ENCODE assay signal across 11 cellular contexts in genomic region chr4:75698963-75699228, GRCh38. TPM values are rescaled to one million over a fixed set of nuclear protein-coding genes. Genes with fewer than 3 reads are reported as not detected.
A peak's percentile ranks its signal among the peaks of the same experiment; 100 is the strongest.
DNase-seq lines count a peak whose midpoint lies in the region; ATAC-seq and TF ChIP-seq lines count a peak whose summit lies in the region.
"Had no signal": no experiment of that assay in that cellular context is flagged by ENCODE, and none has a peak within 500 bp of the region (broad histone marks: within the 10 kb centered on the region; RNA-seq: fewer than 3 reads in every experiment).

No MANE protein-coding gene starts in this region.

- DNase-seq in lower lobe of right lung: no peak
- DNase-seq in NCI-H2227 treated with DMSO at 0.1 percent for 48 hours (lab: John Stamatoyannopoulos, UW): no peak
- DNase-seq in left colon: no peak
- DNase-seq in smooth muscle cell (lab: John Stamatoyannopoulos, UW; ENCODE audit: unreplicated experiment): no peak
- DNase-seq in osteoblast (ENCODE audit: insufficient read length, low spot score, missing footprints): no peak
- DNase-seq: posterior cingulate gyrus; stimulated activated naive CD4-positive, alpha-beta T cell treated with Interleukin-2 at 50 U/mL for 16 hours had no signal

- H3K4me1 ChIP-seq in lower lobe of right lung (no peaks in the 10 kb centered on the region), smooth muscle cell (ENCODE audit: low read depth) (no peaks in the 10 kb centered on the region), osteoblast (ENCODE audit: insufficient read depth, low read length) (no peaks in the 10 kb centered on the region)

- 71% methylated on average over 2 of the region's 2 CpGs for WGBS in smooth muscle cell (ENCODE audit: low lambda C conversion rate)

- H4K20me1 ChIP-seq in smooth muscle cell (ENCODE audit: low read depth) (no peaks in the 10 kb centered on the region), osteoblast (ENCODE audit: insufficient read depth, low read length) (no peaks in the 10 kb centered on the region)

- H3K9ac ChIP-seq in smooth muscle cell (ENCODE audit: low read depth): no peak overlapping the region
- H3K9ac ChIP-seq: KMS-11 had no signal

- H3K9me3 ChIP-seq in lower lobe of right lung: no peaks in the 10 kb centered on the region
- no peaks in the 10 kb centered on the region for H3K9me3 ChIP-seq in smooth muscle cell (replicated peaks; ENCODE audit: low read depth)
- H3K9me3 ChIP-seq in osteoblast (ENCODE audit: low read depth, low read length): no peaks in the 10 kb centered on the region

- H3K27ac ChIP-seq in lower lobe of right lung (peak overlapping the region; percentile 59), smooth muscle cell (ENCODE audit: low read depth) (no peak overlapping the region), osteoblast (ENCODE audit: low read depth, low read length) (no peak overlapping the region)
- H3K27ac ChIP-seq: KMS-11 had no signal

- TF ChIP-seq CTCF in lower lobe of right lung (IDR thresholded peaks at IDR 0.05): no peak
- TF ChIP-seq CTCF in smooth muscle cell (IDR thresholded peaks at IDR 0.05; ENCODE audit: borderline replicate concordance, insufficient read depth, poor library complexity, severe bottlenecking): no peak
- no peak for TF ChIP-seq CTCF in osteoblast (IDR thresholded peaks at IDR 0.05; ENCODE audit: extremely low read depth, low read depth, low read length)

- intact Hi-C loops in lower lobe of right lung (cut with DNase I): no loop called here
- intact Hi-C loops in left colon (cut with DNase I, micrococcal nuclease): no loop called here

- H2AFZ ChIP-seq in smooth muscle cell (ENCODE audit: low read depth): no peak overlapping the region
- H2AFZ ChIP-seq in osteoblast (ENCODE audit: low read length): no peak overlapping the region

- no peaks in the 10 kb centered on the region for H3K79me2 ChIP-seq in smooth muscle cell (ENCODE audit: low read depth)
- no peaks in the 10 kb centered on the region for H3K79me2 ChIP-seq in osteoblast (ENCODE audit: insufficient read depth, low read length)

- H3K4me2 ChIP-seq in smooth muscle cell (no peak overlapping the region), osteoblast (ENCODE audit: insufficient read depth, low read length) (no peak overlapping the region)
- H3K4me2 ChIP-seq: KMS-11 had no signal

- H3K27me3 ChIP-seq in lower lobe of right lung (ENCODE audit: low read depth): no peaks in the 10 kb centered on the region
- no peaks in the 10 kb centered on the region for H3K27me3 ChIP-seq in smooth muscle cell (ENCODE audit: low read depth)
- H3K27me3 ChIP-seq in osteoblast (ENCODE audit: insufficient read depth, low read length): no peaks in the 10 kb centered on the region

- peak; percentile 17 for ATAC-seq in GM18519 (IDR thresholded peaks at IDR 0.05; ENCODE audit: low FRiP score, unreplicated experiment)
- ATAC-seq in GM21528 (IDR thresholded peaks at IDR 0.05; ENCODE audit: low FRiP score, unreplicated experiment): peak; percentile 51
- ATAC-seq in HG03354 (IDR thresholded peaks at IDR 0.05; ENCODE audit: poor library complexity, severe bottlenecking, unreplicated experiment): peak; percentile 49
- peak; percentile 9 to 32 for ATAC-seq in lower lobe of right lung
- no peak for ATAC-seq in left colon

- H3K36me3 ChIP-seq in lower lobe of right lung: no peaks in the 10 kb centered on the region
- no peaks in the 10 kb centered on the region for H3K36me3 ChIP-seq in smooth muscle cell (ENCODE audit: low read depth)
- H3K36me3 ChIP-seq in osteoblast (ENCODE audit: insufficient read depth, low read length): no peaks in the 10 kb centered on the region

- H3F3A ChIP-seq in smooth muscle cell (ENCODE audit: low read depth): no peaks in the 10 kb centered on the region

- no peak overlapping the region for H3K4me3 ChIP-seq in lower lobe of right lung
- no peak overlapping the region for H3K4me3 ChIP-seq in smooth muscle cell
- no peak overlapping the region for H3K4me3 ChIP-seq in osteoblast (ENCODE audit: insufficient read depth, low read length)

RNA-seq across cellular contexts. Expression of gene USO1, which starts 25.5 kb away (rescaled TPM):
- total RNA-seq in lower lobe of right lung (55.6 TPM), left colon (10 to 100 TPM; 51.5 to 55.4 TPM), smooth muscle cell (94.6 and 111 TPM in 2 replicates), osteoblast (120 and 122 TPM in 2 replicates)
- polyA plus RNA-seq in smooth muscle cell: 43.1 and 50.4 TPM in 2 replicates

RNA-seq across cellular contexts. Expression of gene G3BP2, which starts 25.7 kb away (rescaled TPM):
- 101 TPM for total RNA-seq in lower lobe of right lung
- total RNA-seq in left colon: 100 to 1,000 TPM; 158 to 159 TPM
- total RNA-seq in smooth muscle cell: 149 and 172 TPM in 2 replicates
- 81.7 and 84.5 TPM in 2 replicates for polyA plus RNA-seq in smooth muscle cell
- total RNA-seq in osteoblast: 159 and 171 TPM in 2 replicates
